8 cellular contexts compared by ENCODE assay signal in the genomic region with DNA sequence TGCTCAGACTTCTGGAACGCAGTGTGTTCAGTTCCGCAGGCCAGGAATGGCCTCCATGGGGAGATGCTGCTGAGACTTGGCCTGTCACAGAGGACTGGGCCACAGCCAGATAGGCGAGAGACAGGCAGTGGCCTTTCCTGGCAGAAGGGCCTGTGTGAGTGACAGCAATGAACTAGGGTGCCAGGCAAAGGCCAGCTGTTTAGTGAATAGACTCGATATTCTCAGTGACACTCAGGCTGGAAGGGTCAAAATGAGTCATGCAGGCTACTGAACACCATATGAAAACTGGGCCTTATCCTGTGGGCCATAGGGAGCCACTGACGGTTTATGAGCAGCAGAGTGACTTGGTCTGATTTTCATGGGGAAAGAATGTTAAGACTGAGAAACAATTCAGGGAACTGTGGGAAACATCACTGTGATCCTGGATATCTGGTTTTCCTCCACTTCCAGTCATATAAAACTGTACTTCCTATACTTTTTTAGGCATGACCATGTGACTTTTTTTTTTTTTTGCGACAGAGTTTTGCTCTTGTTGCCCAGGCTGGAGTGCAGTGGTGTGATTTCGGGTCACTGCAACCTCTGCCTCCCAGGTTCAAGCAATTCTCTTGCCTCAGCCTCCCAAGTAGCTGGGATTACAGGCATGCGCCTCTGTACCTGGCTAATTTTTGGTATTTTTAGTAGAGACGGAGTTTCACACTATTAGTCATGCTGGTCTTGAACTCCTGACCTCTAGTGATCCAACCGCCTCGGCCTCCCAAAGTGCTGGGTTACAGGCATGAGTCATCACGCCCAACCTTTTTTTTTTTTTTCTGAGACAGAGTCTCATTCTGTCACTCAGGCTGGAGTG. TPM values are rescaled to one million over a fixed set of nuclear protein-coding genes. Genes with fewer than 3 reads are reported as not detected.
DNase-seq lines count a peak whose midpoint lies in the region; ATAC-seq and TF ChIP-seq lines count a peak whose summit lies in the region.

No MANE protein-coding gene starts in this region.

- H3K36me3 Mint-ChIP-seq in activated naive CD4-positive, alpha-beta T cell treated with anti-CD3 and anti-CD28 coated beads, Interleukin-2, amount 10 ng/mL, durations not matched to agents 7 days and 5 days = no peaks in the 10 kb centered on the region

- peak; percentile 64 for ATAC-seq in GM18873 (IDR thresholded peaks at IDR 0.05; ENCODE audit: low FRiP score, unreplicated experiment)
- ATAC-seq in HG02678 (IDR thresholded peaks at IDR 0.05; ENCODE audit: unreplicated experiment) = peak; percentile 67
- peak; percentile 87 to 91 (median 89) for ATAC-seq in heart left ventricle

- CTCF ChIA-PET in activated naive CD4-positive, alpha-beta T cell treated with anti-CD3 and anti-CD28 coated beads, Interleukin-2, amount 10 ng/mL, durations not matched to agents 7 days and 5 days (lab: Charles Lee) = interaction anchor here (1.0 to 3.6 kb wide), 6 partner anchors 9 to 421 kb away, joined by 3 to 43 read pairs (median 7); no protein-coding TSS in a partner anchor

- DNase-seq in NOMO-1 treated with DMSO at 0.1 percent for 48 hours (lab: John Stamatoyannopoulos, UW; ENCODE audit: unreplicated experiment) (peak; percentile 74), heart left ventricle (peak; percentile 83 to 95 (median 88)), spleen (peak; percentile 79), NCI-H2107 (lab: John Stamatoyannopoulos, UW) (no peak)
- DNase-seq in activated naive CD4-positive, alpha-beta T cell treated with anti-CD3 and anti-CD28 coated beads, Interleukin-2, amount 10 ng/mL, durations not matched to agents 7 days and 5 days = peak; percentile 58
- DNase-seq in effector CD4-positive, alpha-beta T cell = no peak

- H3K27me3 ChIP-seq in heart left ventricle (no peaks in the 10 kb centered on the region), spleen (replicated peaks in 1 of 7) (no peaks in the 10 kb centered on the region)

- H3K4me3 ChIP-seq in heart left ventricle = no peak overlapping the region
- no peak overlapping the region for H3K4me3 ChIP-seq in spleen

- H3K9me3 ChIP-seq in heart left ventricle = peaks cover 0 to 5% (median 0%) of the 10 kb centered on the region in 12 donors
- H3K9me3 ChIP-seq in spleen = peaks cover 0 to under 1% (median 0%) of the 10 kb centered on the region in 8 donors

- whole genome bisulfite sequencing in heart left ventricle, 4 donors = 40 to 63% (median 48%) methylated on average over 11 to 12 of the region's 12 CpGs
- WGBS in spleen, 5 donors = 44 to 70% (median 50%) methylated on average over 11 to 12 of the region's 12 CpGs

- no peaks in the 10 kb centered on the region for H3K9me3 Mint-ChIP-seq in activated naive CD4-positive, alpha-beta T cell treated with anti-CD3 and anti-CD28 coated beads, Interleukin-2, amount 10 ng/mL, durations not matched to agents 7 days and 5 days

- no peak overlapping the region for H3K27ac Mint-ChIP-seq in activated naive CD4-positive, alpha-beta T cell treated with anti-CD3 and anti-CD28 coated beads, Interleukin-2, amount 10 ng/mL, durations not matched to agents 7 days and 5 days

- H3K4me1 Mint-ChIP-seq in activated naive CD4-positive, alpha-beta T cell treated with anti-CD3 and anti-CD28 coated beads, Interleukin-2, amount 10 ng/mL, durations not matched to agents 7 days and 5 days = peaks cover 54% of the 10 kb centered on the region

- TF ChIP-seq POLR2A in heart left ventricle (IDR thresholded peaks at IDR 0.05) = no peak
- no peak for TF ChIP-seq POLR2A in spleen (IDR thresholded peaks at IDR 0.05)

- H3K4me3 Mint-ChIP-seq in activated naive CD4-positive, alpha-beta T cell treated with anti-CD3 and anti-CD28 coated beads, Interleukin-2, amount 10 ng/mL, durations not matched to agents 7 days and 5 days = no peak overlapping the region

- TF ChIP-seq CTCF in heart left ventricle (IDR thresholded peaks at IDR 0.05) (no peak), spleen (IDR thresholded peaks at IDR 0.05 in 8 of 11, conservative IDR thresholded peaks at IDR 0.05 in 3 of 11) (no peak)

- H3K4me1 ChIP-seq in heart left ventricle (peaks cover 7 to 36% (median 24%) of the 10 kb centered on the region in 12 donors), spleen (peaks cover 14 to 52% (median 30%) of the 10 kb centered on the region in 6 donors)

- H3K36me3 ChIP-seq in heart left ventricle (no peaks in the 10 kb centered on the region), spleen (no peaks in the 10 kb centered on the region)

- H3K27me3 Mint-ChIP-seq in activated naive CD4-positive, alpha-beta T cell treated with anti-CD3 and anti-CD28 coated beads, Interleukin-2, amount 10 ng/mL, durations not matched to agents 7 days and 5 days = no peaks in the 10 kb centered on the region

- intact Hi-C loops in heart left ventricle (cut with DNase I) (loop anchor here (1.0 to 10.0 kb wide), 10 partner anchors 156 to 484 kb away; a partner anchor contains a TSS), spleen (cut with DNase I; ENCODE audit: low total_unique reads) (no loop called here)

- peak overlapping the region in 11 of 12 donors; percentile 68 to 94 (median 85) for H3K27ac ChIP-seq in heart left ventricle
- peak overlapping the region in 7 of 8 donors; percentile 61 to 84 (median 78) for H3K27ac ChIP-seq in spleen

RNA-seq across cellular contexts. Expression of a gene that starts 5.2 kb away (rescaled TPM):
- total RNA-seq in heart left ventricle = 10 to 100 TPM; 34.0 to 54.8 (median 47.9) TPM
- polyA plus RNA-seq in heart left ventricle = 10 to 100 TPM; 54.5 to 60.0 TPM
- 10 to 100 TPM; 22.8 to 47.5 (median 32.8) TPM for total RNA-seq in spleen
- 10 to 100 TPM; 47.3 to 52.2 (median 49.4) TPM for polyA plus RNA-seq in spleen

RNA-seq across cellular contexts. Expression of a gene that starts 43.7 kb away (rescaled TPM):
- total RNA-seq in heart left ventricle (1 to 10 TPM in 1 of 9 donors, under 1 TPM in 1, not detected in 7; 0.51 to 2.8 TPM), spleen (1 to 10 TPM in 2 of 7 donors, under 1 TPM in 2, not detected in 3; 0.43 to 1.5 (median 0.97) TPM)
- polyA plus RNA-seq in heart left ventricle (not detected), spleen (under 1 TPM; 0.17 to 0.22 (median 0.17) TPM)

Comparison
In these comparisons a context has a peak if more than half of its experiments do, and no peak if none do; other contexts are left out.
1. DNase-seq: peak in NOMO-1 treated with DMSO at 0.1 percent for 48 hours (single experiment), activated naive CD4-positive, alpha-beta T cell treated with anti-CD3 and anti-CD28 coated beads, Interleukin-2, amount 10 ng/mL, durations not matched to agents 7 days and 5 days (single experiment), heart left ventricle (5 of 5) and spleen (single experiment); none in effector CD4-positive, alpha-beta T cell (single experiment) and NCI-H2107 (single experiment).
2. Peak in every context shown above with its lines, with median percentiles within 50 percentile points of each other: ATAC-seq.